Comparison of ENCODE assay signal across 16 cellular contexts in the genomic region with DNA sequence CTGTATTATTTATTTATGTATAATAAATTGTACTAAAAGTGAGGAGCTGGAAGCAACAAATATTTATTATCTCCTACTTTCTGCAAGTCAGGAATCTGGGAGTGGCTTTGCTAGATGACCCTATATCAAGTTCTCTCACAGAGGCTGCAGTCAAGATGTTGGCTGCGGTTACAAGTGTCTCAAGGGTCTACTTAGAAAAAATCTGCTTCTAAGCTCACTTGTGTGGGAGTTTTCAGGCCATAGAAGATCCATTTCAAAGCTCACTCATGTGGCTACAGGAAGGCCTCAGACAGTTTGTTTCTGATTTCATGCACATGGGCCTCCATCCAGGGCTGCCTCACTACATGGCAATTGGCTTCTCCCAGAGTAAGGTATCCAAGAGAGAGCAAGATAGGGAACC.
A peak's percentile ranks its signal among the peaks of the same experiment; 100 is the strongest.
DNase-seq lines count a peak whose midpoint lies in the region; ATAC-seq and TF ChIP-seq lines count a peak whose summit lies in the region.
"Had no signal": no experiment of that assay in that cellular context is flagged by ENCODE, and none has a peak within 500 bp of the region (broad histone marks: within the 10 kb centered on the region; RNA-seq: fewer than 3 reads in every experiment).

No MANE protein-coding gene starts in this region.

- H3K4me1 ChIP-seq in left lung = no peaks in the 10 kb centered on the region
- H3K4me1 ChIP-seq in adrenal gland (replicated peaks in 1 of 2) = no peaks in the 10 kb centered on the region
- H3K4me1 ChIP-seq: BE2C, HAP-1 had no signal

- H3K27me3 ChIP-seq in left lung (no peaks in the 10 kb centered on the region), adrenal gland (no peaks in the 10 kb centered on the region)
- H3K27me3 ChIP-seq: BE2C had no signal

- H3K27ac ChIP-seq in left lung (no peak overlapping the region), adrenal gland (no peak overlapping the region), RWPE1 (no peak overlapping the region)
- H3K27ac ChIP-seq: GM23248 had no signal

- 37 to 81% (median 79%) methylated on average over 1 of the region's 1 CpG for WGBS in adrenal gland, 4 donors

- H3K9me3 ChIP-seq in left lung (peaks cover 0 to 19% of the 10 kb centered on the region in 2 donors), adrenal gland (replicated peaks in 1 of 3) (peaks cover 0 to 4% (median 0%) of the 10 kb centered on the region in 3 donors)
- H3K9me3 ChIP-seq: BE2C, HAP-1 had no signal

- DNase-seq in HFF-Myc (ENCODE audit: extremely low read depth, low read depth) = peak; percentile 5
- peak; percentile 29 for DNase-seq in RPMI7951 (ENCODE audit: low read depth)
- no peak for DNase-seq in left lung
- DNase-seq in skeletal muscle cell (ENCODE audit: low read depth) = peak; percentile 47
- DNase-seq in adrenal gland = no peak
- no peak for DNase-seq in RWPE1 (ENCODE audit: low spot score)
- DNase-seq: BE2C; C1 segment of cervical spinal cord; CD4-positive, CD25-positive, alpha-beta regulatory T cell; CD8-positive, alpha-beta memory T cell; COR-L47; GM23248 had no signal

- peak; percentile 82 for ATAC-seq in left lung
- no peak for ATAC-seq in HG02884 (IDR thresholded peaks at IDR 0.05; ENCODE audit: unreplicated experiment)
- no peak for ATAC-seq in HG03460 (IDR thresholded peaks at IDR 0.05; ENCODE audit: unreplicated experiment)
- ATAC-seq: HepG2 had no signal

- POLR2A ChIA-PET in RWPE1 (lab: Yijun Ruan, JAX; ENCODE audit: low non-redundant PET) = no interaction called here

- CTCF ChIA-PET in RWPE1 (lab: Yijun Ruan, JAX) = no interaction called here

- no peak for TF ChIP-seq CTCF in HFF-Myc (IDR thresholded peaks at IDR 0.05; ENCODE audit: low read depth, low read length, missing control alignments)
- no peak for TF ChIP-seq CTCF in left lung (IDR thresholded peaks at IDR 0.05)
- TF ChIP-seq CTCF in adrenal gland (IDR thresholded peaks at IDR 0.05) = no peak
- no peak for TF ChIP-seq CTCF in RWPE1 (conservative IDR thresholded peaks at IDR 0.05; ENCODE audit: low read depth)

- TF ChIP-seq POLR2A in adrenal gland (IDR thresholded peaks at IDR 0.05) = no peak

- H3K4me3 ChIP-seq in HFF-Myc (replicated peaks; ENCODE audit: low read depth, low read length) (no peak overlapping the region), left lung (no peak overlapping the region), skeletal muscle cell (ENCODE audit: low read depth, low read length) (no peak overlapping the region), adrenal gland (no peak overlapping the region)
- H3K4me3 ChIP-seq: GM23248, HAP-1 had no signal

- intact Hi-C loops in left lung (cut with DNase I) (no loop called here), adrenal gland (cut with DNase I) (no loop called here)

- H3K36me3 ChIP-seq in left lung = no peaks in the 10 kb centered on the region
- no peaks in the 10 kb centered on the region for H3K36me3 ChIP-seq in adrenal gland (replicated peaks in 1 of 2)
- H3K36me3 ChIP-seq: BE2C, HAP-1 had no signal

Comparison
In these comparisons a context has a peak if more than half of its experiments do, and no peak if none do; other contexts are left out.
1. DNase-seq: peak in HFF-Myc (single experiment), RPMI7951 (single experiment) and skeletal muscle cell (single experiment); none in left lung (0 of 2), adrenal gland (0 of 7) and RWPE1 (single experiment).